Comparison of ENCODE assay signal across 7 cellular contexts in the genomic region with DNA sequence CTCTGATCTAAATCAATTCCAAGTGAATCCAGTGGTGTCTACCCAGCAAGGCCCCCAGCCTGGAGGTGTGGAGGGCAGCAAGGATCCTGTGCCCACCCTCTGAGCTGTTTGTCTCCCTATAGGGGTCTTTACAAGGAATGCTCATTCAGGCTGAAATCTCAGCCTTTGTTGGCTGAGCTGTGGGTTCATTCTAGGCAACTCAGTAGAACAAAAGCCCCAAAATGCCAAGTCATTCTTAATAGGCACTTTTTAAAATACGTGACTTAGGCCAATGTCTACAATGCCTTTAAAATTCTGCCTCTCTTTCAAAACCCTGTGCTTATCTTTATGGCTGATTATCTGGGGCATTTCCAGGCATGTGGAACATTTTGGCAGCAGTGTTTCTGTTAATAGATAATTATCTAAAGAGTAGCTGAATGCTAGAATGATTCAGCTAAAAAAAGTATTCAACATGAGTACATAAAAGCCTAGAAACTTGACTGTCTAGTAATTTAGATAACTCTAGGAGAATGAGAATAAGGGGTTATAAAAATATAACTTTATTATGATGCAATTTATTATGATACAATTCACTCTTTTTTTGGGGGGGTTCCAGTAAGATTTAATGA. TPM values are rescaled to one million over a fixed set of nuclear protein-coding genes. Genes with fewer than 3 reads are reported as not detected.
DNase-seq lines count a peak whose midpoint lies in the region; ATAC-seq and FAIRE-seq lines count a peak whose summit lies in the region.
"Had no signal": no experiment of that assay in that cellular context is flagged by ENCODE, and none has a peak within 500 bp of the region (broad histone marks: within the 10 kb centered on the region; RNA-seq: fewer than 3 reads in every experiment).

No MANE protein-coding gene starts in this region.

- peak overlapping the region; percentile 52 for H3K27ac ChIP-seq in epithelial cell of prostate
- H3K27ac ChIP-seq in small intestine (ENCODE audit: low read depth in 1 of 2, low read length in 1 of 2): no peak overlapping the region

- peaks cover 10 to 16% of the 10 kb centered on the region in 2 donors for H3K27me3 Mint-ChIP-seq in stimulated activated naive B cell treated with anti-CD40 and anti-IgM and Interleukin-4, amounts not matched to agents 10 μg/mL and 1 μg/mL and 100 μg/mL, for 72 hours

- H3K27me3 ChIP-seq in MG63: no peaks in the 10 kb centered on the region
- H3K27me3 ChIP-seq in small intestine (ENCODE audit: control insufficient read depth in 2 of 2, insufficient read depth in 2 of 2, low read length in 2 of 2): no peaks in the 10 kb centered on the region

- H3K36me3 ChIP-seq in MG63 (no peaks in the 10 kb centered on the region; the same call in 1 of the 2 replicates), small intestine (ENCODE audit: control insufficient read depth in 2 of 2, insufficient read depth in 2 of 2, low read length in 2 of 2) (no peaks in the 10 kb centered on the region)

- peaks cover 0 to 4% of the 10 kb centered on the region in 2 donors for H3K36me3 Mint-ChIP-seq in stimulated activated naive B cell treated with anti-CD40 and anti-IgM and Interleukin-4, amounts not matched to agents 10 μg/mL and 1 μg/mL and 100 μg/mL, for 72 hours

- H3K4me1 ChIP-seq in small intestine (ENCODE audit: control insufficient read depth in 2 of 2, insufficient read depth in 1 of 2, low read depth in 1 of 2, low read length in 1 of 2): no peaks in the 10 kb centered on the region

- no peak overlapping the region for H3K27ac Mint-ChIP-seq in stimulated activated naive B cell treated with anti-CD40 and anti-IgM and Interleukin-4, amounts not matched to agents 10 μg/mL and 1 μg/mL and 100 μg/mL, for 72 hours

- peaks cover 2% of the 10 kb centered on the region; the same call in 1 of the 2 replicates for H3K9me3 ChIP-seq in MG63
- H3K9me3 ChIP-seq in small intestine (ENCODE audit: control insufficient read depth, low read depth): no peaks in the 10 kb centered on the region

- peak; percentile 23 for FAIRE-seq in small intestine (lab: Jason Lieb, UNC)

- peaks cover 0 to 4% of the 10 kb centered on the region in 2 donors for H3K9me3 Mint-ChIP-seq in stimulated activated naive B cell treated with anti-CD40 and anti-IgM and Interleukin-4, amounts not matched to agents 10 μg/mL and 1 μg/mL and 100 μg/mL, for 72 hours

- DNase-seq in MG63: peak; percentile 68
- peak; percentile 18 for DNase-seq in epithelial cell of prostate (ENCODE audit: low read depth, low spot score)
- DNase-seq in small intestine: peak; percentile 75
- DNase-seq in stimulated activated naive B cell treated with anti-CD40 and anti-IgM and Interleukin-4, amounts not matched to agents 10 μg/mL and 1 μg/mL and 100 μg/mL, for 72 hours: no peak
- DNase-seq in D341Med (ENCODE audit: low spot score): no peak
- DNase-seq: activated effector memory CD4-positive, alpha-beta T cell treated with Interleukin-2 at 50 U/mL for 16 hours had no signal

- no peak overlapping the region for H3K4me3 ChIP-seq in MG63
- no peak overlapping the region for H3K4me3 ChIP-seq in small intestine (ENCODE audit: low read depth in 1 of 2, low read length in 2 of 2)

- no peak overlapping the region for H3K4me3 Mint-ChIP-seq in stimulated activated naive B cell treated with anti-CD40 and anti-IgM and Interleukin-4, amounts not matched to agents 10 μg/mL and 1 μg/mL and 100 μg/mL, for 72 hours

- no peak for ATAC-seq in stimulated activated naive B cell treated with anti-CD40 and anti-IgM and Interleukin-4, amounts not matched to agents 10 μg/mL and 1 μg/mL and 100 μg/mL, for 72 hours (replicated peaks)
- ATAC-seq in HG03196 (IDR thresholded peaks at IDR 0.05; ENCODE audit: unreplicated experiment): no peak

- WGBS in small intestine, 3 donors: 0 to 25% (median 14%) methylated on average over 1 of the region's 1 CpG

- H3K4me1 Mint-ChIP-seq in stimulated activated naive B cell treated with anti-CD40 and anti-IgM and Interleukin-4, amounts not matched to agents 10 μg/mL and 1 μg/mL and 100 μg/mL, for 72 hours: peaks cover 2 to 6% of the 10 kb centered on the region in 2 donors

RNA-seq across cellular contexts. Expression of a gene that starts 7.4 kb away (rescaled TPM):
- 0.20 and 0.35 TPM in 2 replicates for total RNA-seq in MG63 (2014; rRNA removed; shearing (Covaris generic); ENCODE audit: low replicate concordance)
- polyA plus RNA-seq in small intestine: 1 to 10 TPM in 2 of 3 donors, not detected in 1; 1.4 to 1.8 TPM

RNA-seq across cellular contexts. Expression of a gene that starts 12.6 kb away (rescaled TPM):
- total RNA-seq in MG63 (2014; rRNA removed; shearing (Covaris generic); ENCODE audit: low replicate concordance): not detected in 2 replicates
- polyA plus RNA-seq in small intestine: 10 to 100 TPM in 1 of 3 donors, under 1 TPM in 1, not detected in 1; 0.48 to 15.4 TPM

RNA-seq across cellular contexts. Expression of a gene that starts 18.4 kb away (rescaled TPM):
- total RNA-seq in MG63 (2014; rRNA removed; shearing (Covaris generic); ENCODE audit: low replicate concordance): not detected in 2 replicates
- 1 to 10 TPM in 1 of 3 donors, under 1 TPM in 1, not detected in 1; 0.66 to 7.3 TPM for polyA plus RNA-seq in small intestine

RNA-seq across cellular contexts. Expression of a gene that starts 18.4 kb away (rescaled TPM):
- total RNA-seq in MG63 (2014; rRNA removed; shearing (Covaris generic); ENCODE audit: low replicate concordance): 0.10 TPM in 1 of 2 replicates, not detected in the other
- polyA plus RNA-seq in small intestine: 1 to 10 TPM in 1 of 3 donors, under 1 TPM in 1, not detected in 1; 0.19 to 9.6 TPM

RNA-seq across cellular contexts. Expression of a gene that starts 28.4 kb away (rescaled TPM):
- total RNA-seq in MG63 (2014; rRNA removed; shearing (Covaris generic); ENCODE audit: low replicate concordance): not detected in 2 replicates
- polyA plus RNA-seq in small intestine: under 1 TPM in 1 of 3 donors, not detected in 2; 0.07 TPM

Comparison
In these comparisons a context has a peak if more than half of its experiments do, and no peak if none do; other contexts are left out.
1. DNase-seq: peak in MG63 (single experiment), epithelial cell of prostate (single experiment) and small intestine (single experiment); none in stimulated activated naive B cell treated with anti-CD40 and anti-IgM and Interleukin-4, amounts not matched to agents 10 μg/mL and 1 μg/mL and 100 μg/mL, for 72 hours (single experiment) and D341Med (single experiment).